11 cellular contexts compared by ENCODE assay signal in the genomic region with DNA sequence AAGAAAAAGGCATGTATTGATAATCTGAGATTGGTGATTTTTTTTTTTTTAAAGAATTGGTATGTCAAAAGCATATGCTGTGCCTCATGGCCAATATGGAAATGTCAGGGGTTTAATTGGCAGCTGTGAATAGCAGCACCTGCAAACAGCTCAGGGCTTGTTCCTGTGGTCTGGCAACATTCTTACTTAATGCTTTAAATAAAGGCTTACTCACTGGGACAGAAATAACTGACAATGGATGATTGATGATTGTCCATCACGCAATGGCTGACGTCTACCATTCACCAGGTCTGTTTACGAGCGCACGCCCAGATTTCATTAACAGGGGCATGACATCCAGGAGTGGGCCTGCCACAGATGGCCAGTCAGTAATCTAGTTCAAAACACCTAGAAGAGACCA.
DNase-seq lines count a peak whose midpoint lies in the region; ATAC-seq and TF ChIP-seq lines count a peak whose summit lies in the region.
"Had no signal": no experiment of that assay in that cellular context is flagged by ENCODE, and none has a peak within 500 bp of the region (broad histone marks: within the 10 kb centered on the region; RNA-seq: fewer than 3 reads in every experiment).

No MANE protein-coding gene starts in this region.

- TF ChIP-seq EP300 in Ishikawa (IDR thresholded peaks at IDR 0.05; ENCODE audit: borderline replicate concordance): peak; percentile 97

- H3K9me3 Mint-ChIP-seq in neural crest cell: no peaks in the 10 kb centered on the region
- H3K9me3 Mint-ChIP-seq: activated CD4-positive, alpha-beta memory T cell treated with anti-CD3 and anti-CD28 coated beads, Interleukin-2, amount 10 ng/mL, durations not matched to agents 7 days and 5 days had no signal

- H3K36me3 Mint-ChIP-seq in neural crest cell (ENCODE audit: low read depth): no peaks in the 10 kb centered on the region

- peaks cover 24% of the 10 kb centered on the region for H3K4me1 Mint-ChIP-seq in neural crest cell
- H3K4me1 Mint-ChIP-seq: activated CD4-positive, alpha-beta memory T cell treated with anti-CD3 and anti-CD28 coated beads, Interleukin-2, amount 10 ng/mL, durations not matched to agents 7 days and 5 days had no signal

- H3K27me3 Mint-ChIP-seq in neural crest cell (ENCODE audit: low read depth): no peaks in the 10 kb centered on the region

- DNase-seq in NCI-H2171 (lab: John Stamatoyannopoulos, UW) (peak; percentile 34), amniotic epithelial cell (ENCODE audit: low read depth) (peak; percentile 74), neural crest cell (ENCODE audit: low read depth, low spot score) (no peak)
- DNase-seq: activated CD4-positive, alpha-beta memory T cell treated with anti-CD3 and anti-CD28 coated beads, Interleukin-2, amount 10 ng/mL, durations not matched to agents 7 days and 5 days; left lung; SW 1271 had no signal

- H3K27ac Mint-ChIP-seq in neural crest cell (ENCODE audit: unreplicated experiment): peak overlapping the region; percentile 81
- H3K27ac Mint-ChIP-seq: activated CD4-positive, alpha-beta memory T cell treated with anti-CD3 and anti-CD28 coated beads, Interleukin-2, amount 10 ng/mL, durations not matched to agents 7 days and 5 days had no signal

- TF ChIP-seq CTCF in neural crest cell (conservative IDR thresholded peaks at IDR 0.05): no peak

- H3K4me3 Mint-ChIP-seq in neural crest cell: no peak overlapping the region
- H3K4me3 Mint-ChIP-seq: activated CD4-positive, alpha-beta memory T cell treated with anti-CD3 and anti-CD28 coated beads, Interleukin-2, amount 10 ng/mL, durations not matched to agents 7 days and 5 days had no signal

- peak; percentile 12; the same call in 1 of the 2 replicates for TF ChIP-seq RAD21 in Ishikawa (IDR thresholded peaks at IDR 0.05; ENCODE audit: low read depth)

- ATAC-seq in GM18858 (IDR thresholded peaks at IDR 0.05; ENCODE audit: unreplicated experiment) (no peak), HG03342 (IDR thresholded peaks at IDR 0.05; ENCODE audit: unreplicated experiment) (no peak), HG03025 (IDR thresholded peaks at IDR 0.05; ENCODE audit: low FRiP score, unreplicated experiment) (no peak), GM18511 (IDR thresholded peaks at IDR 0.05; ENCODE audit: unreplicated experiment) (no peak)
- ATAC-seq: left lung had no signal

TF ChIP-seq in Ishikawa, 13 proteins besides CTCF, POLR2A, EP300 and RAD21:
- TF ChIP-seq YY1 (IDR thresholded peaks at IDR 0.05; ENCODE audit: low read depth): 0 out of 2 replicates have a peak, but pooled peaks have one; percentile 45
- TF ChIP-seq, protein P1, sequence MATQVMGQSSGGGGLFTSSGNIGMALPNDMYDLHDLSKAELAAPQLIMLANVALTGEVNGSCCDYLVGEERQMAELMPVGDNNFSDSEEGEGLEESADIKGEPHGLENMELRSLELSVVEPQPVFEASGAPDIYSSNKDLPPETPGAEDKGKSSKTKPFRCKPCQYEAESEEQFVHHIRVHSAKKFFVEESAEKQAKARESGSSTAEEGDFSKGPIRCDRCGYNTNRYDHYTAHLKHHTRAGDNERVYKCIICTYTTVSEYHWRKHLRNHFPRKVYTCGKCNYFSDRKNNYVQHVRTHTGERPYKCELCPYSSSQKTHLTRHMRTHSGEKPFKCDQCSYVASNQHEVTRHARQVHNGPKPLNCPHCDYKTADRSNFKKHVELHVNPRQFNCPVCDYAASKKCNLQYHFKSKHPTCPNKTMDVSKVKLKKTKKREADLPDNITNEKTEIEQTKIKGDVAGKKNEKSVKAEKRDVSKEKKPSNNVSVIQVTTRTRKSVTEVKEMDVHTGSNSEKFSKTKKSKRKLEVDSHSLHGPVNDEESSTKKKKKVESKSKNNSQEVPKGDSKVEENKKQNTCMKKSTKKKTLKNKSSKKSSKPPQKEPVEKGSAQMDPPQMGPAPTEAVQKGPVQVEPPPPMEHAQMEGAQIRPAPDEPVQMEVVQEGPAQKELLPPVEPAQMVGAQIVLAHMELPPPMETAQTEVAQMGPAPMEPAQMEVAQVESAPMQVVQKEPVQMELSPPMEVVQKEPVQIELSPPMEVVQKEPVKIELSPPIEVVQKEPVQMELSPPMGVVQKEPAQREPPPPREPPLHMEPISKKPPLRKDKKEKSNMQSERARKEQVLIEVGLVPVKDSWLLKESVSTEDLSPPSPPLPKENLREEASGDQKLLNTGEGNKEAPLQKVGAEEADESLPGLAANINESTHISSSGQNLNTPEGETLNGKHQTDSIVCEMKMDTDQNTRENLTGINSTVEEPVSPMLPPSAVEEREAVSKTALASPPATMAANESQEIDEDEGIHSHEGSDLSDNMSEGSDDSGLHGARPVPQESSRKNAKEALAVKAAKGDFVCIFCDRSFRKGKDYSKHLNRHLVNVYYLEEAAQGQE (IDR thresholded peaks at IDR 0.05; ENCODE audit: low read depth): no peak
- TF ChIP-seq TEAD4 (IDR thresholded peaks at IDR 0.05): peak; percentile 92
- no peak for TF ChIP-seq EGR1 (IDR thresholded peaks at IDR 0.05)
- TF ChIP-seq TCF12 (IDR thresholded peaks at IDR 0.05; ENCODE audit: low read depth): peak; percentile 98
- TF ChIP-seq NFIC (IDR thresholded peaks at IDR 0.05): peak; percentile 89
- TF ChIP-seq ZBTB7A (IDR thresholded peaks at IDR 0.05; ENCODE audit: low read depth): no peak
- TF ChIP-seq TAF1 (IDR thresholded peaks at IDR 0.05; ENCODE audit: low read depth): no peak
- TF ChIP-seq CEBPB (IDR thresholded peaks at IDR 0.05): peak; percentile 73
- TF ChIP-seq FOXM1 (IDR thresholded peaks at IDR 0.05; ENCODE audit: borderline replicate concordance, low read depth): peak; percentile 91; the same call in 1 of the 2 replicates
- 0 out of 2 replicates have a peak, but pooled peaks have one; percentile 11 for TF ChIP-seq USF1 (IDR thresholded peaks at IDR 0.05)
- TF ChIP-seq, protein P2, sequence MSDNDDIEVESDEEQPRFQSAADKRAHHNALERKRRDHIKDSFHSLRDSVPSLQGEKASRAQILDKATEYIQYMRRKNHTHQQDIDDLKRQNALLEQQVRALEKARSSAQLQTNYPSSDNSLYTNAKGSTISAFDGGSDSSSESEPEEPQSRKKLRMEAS (IDR thresholded peaks at IDR 0.05): peak; percentile 60
- TF ChIP-seq CREB1 (IDR thresholded peaks at IDR 0.05; ENCODE audit: low read depth): peak; percentile 73
